Comparison of ENCODE assay signal across 14 cellular contexts in the genomic region with DNA sequence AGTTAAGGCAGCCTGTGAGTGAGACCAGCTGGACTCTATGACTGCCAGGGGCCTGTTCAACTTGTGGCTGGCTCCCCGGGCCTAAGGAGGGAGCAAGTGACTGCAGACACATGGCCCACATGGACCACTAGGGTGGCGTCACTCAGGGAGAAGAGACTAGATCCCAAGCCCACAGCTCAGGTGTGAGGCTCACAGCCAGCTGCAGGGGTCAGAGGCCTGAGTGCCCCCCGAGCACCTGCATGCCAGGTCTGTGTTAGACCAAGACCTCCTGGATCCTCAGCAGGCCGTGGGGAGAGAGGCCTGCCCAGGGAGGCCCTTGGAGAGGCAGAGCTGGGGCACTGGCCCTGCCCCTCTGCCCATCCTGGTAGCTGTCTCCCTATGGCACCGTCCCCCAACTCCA.
A peak's percentile ranks its signal among the peaks of the same experiment; 100 is the strongest.
DNase-seq lines count a peak whose midpoint lies in the region; ATAC-seq and TF ChIP-seq lines count a peak whose summit lies in the region.
"Had no signal": no experiment of that assay in that cellular context is flagged by ENCODE, and none has a peak within 500 bp of the region (broad histone marks: within the 10 kb centered on the region; RNA-seq: fewer than 3 reads in every experiment).

No MANE protein-coding gene starts in this region.

- H3K9ac ChIP-seq in SK-N-MC (ENCODE audit: insufficient read length), result no peak overlapping the region
- H3K9ac ChIP-seq: GM23248 had no signal

- no peaks in the 10 kb centered on the region for H3K4me1 Mint-ChIP-seq in CD14-positive monocyte
- H3K4me1 Mint-ChIP-seq in stimulated activated effector memory CD8-positive, alpha-beta T cell treated with anti-CD3 and anti-CD28 coated beads, Interleukin-12 subunit alpha, Interleukin-12 subunit beta, amount 100 ng/mL, for 72 hours, result peaks cover 19% of the 10 kb centered on the region
- H3K4me1 Mint-ChIP-seq: B cell; CD4-positive, alpha-beta memory T cell had no signal

- no peak for TF ChIP-seq CTCF in CD14-positive monocyte (IDR thresholded peaks at IDR 0.05)
- no peak for TF ChIP-seq CTCF in lower lobe of right lung (IDR thresholded peaks at IDR 0.05)
- no peak for TF ChIP-seq CTCF in GM13977 (IDR thresholded peaks at IDR 0.05; ENCODE audit: extremely low read depth, insufficient read depth, missing control alignments)

- H3K27ac ChIP-seq in SK-N-MC (peak overlapping the region; percentile 71), lower lobe of right lung (no peak overlapping the region)
- H3K27ac ChIP-seq: GM23248 had no signal

- H3K4me1 ChIP-seq in lower lobe of right lung, result no peaks in the 10 kb centered on the region

- peaks cover 0 to 5% (median 1%) of the 10 kb centered on the region in 3 donors for H3K27me3 Mint-ChIP-seq in CD14-positive monocyte (ENCODE audit: low read depth in 3 of 3)
- H3K27me3 Mint-ChIP-seq: B cell had no signal

- H3K36me3 ChIP-seq in SK-N-MC (ENCODE audit: insufficient read depth, low read length), result no peaks in the 10 kb centered on the region
- no peaks in the 10 kb centered on the region for H3K36me3 ChIP-seq in lower lobe of right lung

- intact Hi-C loops in CD14-positive monocyte (cut with micrococcal nuclease), result no loop called here
- intact Hi-C loops in lower lobe of right lung (cut with DNase I), result no loop called here

- in situ Hi-C loops in GM13977 (cut with MboI; ENCODE audit: low pct_unique_long_range_greater_than_20kb, low sequenced_read_pairs, unreplicated experiment), result no loop called here

- H3K4me3 ChIP-seq in SK-N-MC, result no peak overlapping the region
- H3K4me3 ChIP-seq in lower lobe of right lung, result no peak overlapping the region
- H3K4me3 ChIP-seq: GM12878, GM23248 had no signal

- H3K9me3 Mint-ChIP-seq in CD14-positive monocyte, result peaks cover 0 to 13% (median 2%) of the 10 kb centered on the region in 7 donors
- peaks cover 6% of the 10 kb centered on the region for H3K9me3 Mint-ChIP-seq in stimulated activated effector memory CD8-positive, alpha-beta T cell treated with anti-CD3 and anti-CD28 coated beads, Interleukin-12 subunit alpha, Interleukin-12 subunit beta, amount 100 ng/mL, for 72 hours

- no peak for ATAC-seq in lower lobe of right lung
- ATAC-seq in stimulated activated effector memory CD8-positive, alpha-beta T cell treated with anti-CD3 and anti-CD28 coated beads, Interleukin-12 subunit alpha, Interleukin-12 subunit beta, amount 100 ng/mL, for 72 hours, result peak; percentile 26
- ATAC-seq in SK-N-SH treated with all-trans-retinoic acid at 6 μM for 48 hours, result no peak
- ATAC-seq: GM12878 had no signal

- no peaks in the 10 kb centered on the region for H3K27me3 ChIP-seq in lower lobe of right lung (ENCODE audit: low read depth)

- peaks cover 5% of the 10 kb centered on the region for H3K9me3 ChIP-seq in SK-N-MC (ENCODE audit: low read depth, low read length)
- H3K9me3 ChIP-seq in lower lobe of right lung, result no peaks in the 10 kb centered on the region

- H3K27ac Mint-ChIP-seq in CD14-positive monocyte, result no peak overlapping the region
- H3K27ac Mint-ChIP-seq in stimulated activated effector memory CD8-positive, alpha-beta T cell treated with anti-CD3 and anti-CD28 coated beads, Interleukin-12 subunit alpha, Interleukin-12 subunit beta, amount 100 ng/mL, for 72 hours, result peak overlapping the region; percentile 55
- H3K27ac Mint-ChIP-seq: B cell; CD4-positive, alpha-beta memory T cell had no signal

- no peaks in the 10 kb centered on the region for H3K36me3 Mint-ChIP-seq in CD14-positive monocyte
- no peaks in the 10 kb centered on the region for H3K36me3 Mint-ChIP-seq in stimulated activated effector memory CD8-positive, alpha-beta T cell treated with anti-CD3 and anti-CD28 coated beads, Interleukin-12 subunit alpha, Interleukin-12 subunit beta, amount 100 ng/mL, for 72 hours

- DNase-seq in CD14-positive monocyte (ENCODE audit: low spot score) (peak; percentile 27), SK-N-MC (ENCODE audit: low read depth, low spot score) (no peak), lower lobe of right lung (peak; percentile 11), middle frontal gyrus (ENCODE audit: extremely low spot score, low spot score) (no peak), GM13977 (ENCODE audit: low spot score) (no peak)
- DNase-seq in stimulated activated effector memory CD8-positive, alpha-beta T cell treated with anti-CD3 and anti-CD28 coated beads, Interleukin-12 subunit alpha, Interleukin-12 subunit beta, amount 100 ng/mL, for 72 hours (ENCODE audit: low spot score in 2 of 2), result no peak
- DNase-seq: C1 segment of cervical spinal cord; CD4-positive, alpha-beta memory T cell; DMS79; GM23248; H7 had no signal

- H3K4me3 Mint-ChIP-seq in CD14-positive monocyte, result no peak overlapping the region
- H3K4me3 Mint-ChIP-seq in stimulated activated effector memory CD8-positive, alpha-beta T cell treated with anti-CD3 and anti-CD28 coated beads, Interleukin-12 subunit alpha, Interleukin-12 subunit beta, amount 100 ng/mL, for 72 hours, result no peak overlapping the region
- H3K4me3 Mint-ChIP-seq: B cell; CD4-positive, alpha-beta memory T cell had no signal

TF ChIP-seq in SK-N-SH treated with all-trans-retinoic acid at 6 μM for 48 hours, 23 proteins besides CTCF, POLR2A, EP300 and RAD21:
- TF ChIP-seq ZNF8 (CRISPR knock-in tag; IDR thresholded peaks at IDR 0.05) (no peak), ARNTL (CRISPR knock-in tag; IDR thresholded peaks at IDR 0.05; ENCODE audit: borderline replicate concordance, low read depth) (no peak), GLIS3 (CRISPR knock-in tag; IDR thresholded peaks at IDR 0.05) (no peak), CSDC2 (CRISPR knock-in tag; IDR thresholded peaks at IDR 0.05) (no peak), ZFP3 (CRISPR knock-in tag; IDR thresholded peaks at IDR 0.05) (no peak), ZFP30 (CRISPR knock-in tag; IDR thresholded peaks at IDR 0.05) (no peak), ZNF565 (CRISPR knock-in tag; conservative IDR thresholded peaks at IDR 0.05; ENCODE audit: low read depth) (no peak), BACH2 (CRISPR knock-in tag; IDR thresholded peaks at IDR 0.05; ENCODE audit: borderline replicate concordance) (no peak), TCF4 (CRISPR knock-in tag; IDR thresholded peaks at IDR 0.05; ENCODE audit: borderline replicate concordance) (no peak), ISL1 (CRISPR knock-in tag; IDR thresholded peaks at IDR 0.05) (no peak), RARB (CRISPR knock-in tag; IDR thresholded peaks at IDR 0.05) (no peak), OSR1 (CRISPR knock-in tag; IDR thresholded peaks at IDR 0.05) (no peak), ESRRG (CRISPR knock-in tag; IDR thresholded peaks at IDR 0.05) (no peak), ZNF70 (CRISPR knock-in tag; IDR thresholded peaks at IDR 0.05) (no peak), PPARA (CRISPR knock-in tag; IDR thresholded peaks at IDR 0.05; ENCODE audit: borderline replicate concordance) (no peak)
- TF ChIP-seq, protein P1, sequence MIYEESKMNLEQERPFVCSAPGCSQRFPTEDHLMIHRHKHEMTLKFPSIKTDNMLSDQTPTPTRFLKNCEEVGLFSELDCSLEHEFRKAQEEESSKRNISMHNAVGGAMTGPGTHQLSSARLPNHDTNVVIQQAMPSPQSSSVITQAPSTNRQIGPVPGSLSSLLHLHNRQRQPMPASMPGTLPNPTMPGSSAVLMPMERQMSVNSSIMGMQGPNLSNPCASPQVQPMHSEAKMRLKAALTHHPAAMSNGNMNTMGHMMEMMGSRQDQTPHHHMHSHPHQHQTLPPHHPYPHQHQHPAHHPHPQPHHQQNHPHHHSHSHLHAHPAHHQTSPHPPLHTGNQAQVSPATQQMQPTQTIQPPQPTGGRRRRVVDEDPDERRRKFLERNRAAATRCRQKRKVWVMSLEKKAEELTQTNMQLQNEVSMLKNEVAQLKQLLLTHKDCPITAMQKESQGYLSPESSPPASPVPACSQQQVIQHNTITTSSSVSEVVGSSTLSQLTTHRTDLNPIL (CRISPR knock-in tag; IDR thresholded peaks at IDR 0.05; ENCODE audit: low read depth), result no peak
- TF ChIP-seq, protein P2, sequence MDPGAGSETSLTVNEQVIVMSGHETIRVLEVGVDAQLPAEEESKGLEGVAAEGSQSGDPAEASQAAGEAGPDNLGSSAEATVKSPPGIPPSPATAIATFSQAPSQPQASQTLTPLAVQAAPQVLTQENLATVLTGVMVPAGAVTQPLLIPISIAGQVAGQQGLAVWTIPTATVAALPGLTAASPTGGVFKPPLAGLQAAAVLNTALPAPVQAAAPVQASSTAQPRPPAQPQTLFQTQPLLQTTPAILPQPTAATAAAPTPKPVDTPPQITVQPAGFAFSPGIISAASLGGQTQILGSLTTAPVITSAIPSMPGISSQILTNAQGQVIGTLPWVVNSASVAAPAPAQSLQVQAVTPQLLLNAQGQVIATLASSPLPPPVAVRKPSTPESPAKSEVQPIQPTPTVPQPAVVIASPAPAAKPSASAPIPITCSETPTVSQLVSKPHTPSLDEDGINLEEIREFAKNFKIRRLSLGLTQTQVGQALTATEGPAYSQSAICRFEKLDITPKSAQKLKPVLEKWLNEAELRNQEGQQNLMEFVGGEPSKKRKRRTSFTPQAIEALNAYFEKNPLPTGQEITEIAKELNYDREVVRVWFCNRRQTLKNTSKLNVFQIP (CRISPR knock-in tag; IDR thresholded peaks at IDR 0.05; ENCODE audit: borderline replicate concordance, low read depth), result no peak

Comparison
In these comparisons a context has a peak if more than half of its experiments do, and no peak if none do; other contexts are left out.
1. DNase-seq: peak in CD14-positive monocyte (single experiment) and lower lobe of right lung (single experiment); none in SK-N-MC (single experiment), stimulated activated effector memory CD8-positive, alpha-beta T cell treated with anti-CD3 and anti-CD28 coated beads, Interleukin-12 subunit alpha, Interleukin-12 subunit beta, amount 100 ng/mL, for 72 hours (0 of 2), middle frontal gyrus (single experiment) and GM13977 (single experiment).